Comparison of ENCODE assay signal across 8 cellular contexts in genomic region chr21:38323721-38324591, GRCh38.
DNase-seq lines count a peak whose midpoint lies in the region; FAIRE-seq and TF ChIP-seq lines count a peak whose summit lies in the region.

No MANE protein-coding gene starts in this region.

- FAIRE-seq in GM12892 (lab: Jason Lieb, UNC), result no peak

- intact Hi-C loops in adrenal gland (cut with DNase I), result no loop called here

- H3K4me1 Mint-ChIP-seq in mesothelial cell of epicardium, result peaks cover 15% of the 10 kb centered on the region

- H3K9me3 Mint-ChIP-seq in mesothelial cell of epicardium, result no peaks in the 10 kb centered on the region

- H3K36me3 Mint-ChIP-seq in mesothelial cell of epicardium, result no peaks in the 10 kb centered on the region

- peak overlapping the region; percentile 83 for H3K27ac Mint-ChIP-seq in mesothelial cell of epicardium

- TF ChIP-seq POLR2A in adrenal gland (IDR thresholded peaks at IDR 0.05) (no peak), GM12892 (IDR thresholded peaks at IDR 0.05; ENCODE audit: low read depth, low read length) (no peak)

- DNase-seq in GM04504 (ENCODE audit: low read depth) (peak; percentile 99), NCI-H2029 treated with DMSO at 0.1 percent for 48 hours (lab: John Stamatoyannopoulos, UW) (peak; percentile 94), amniotic epithelial cell (ENCODE audit: low read depth) (peak; percentile 99), mesothelial cell of epicardium (ENCODE audit: low spot score in 2 of 2, unreplicated experiment in 2 of 2) (no peak), adrenal gland (no peak), GM12892 (ENCODE audit: insufficient read length) (no peak), HK-2 (ENCODE audit: unreplicated experiment) (no peak), COLO829 (ENCODE audit: low spot score) (no peak)

- no peaks in the 10 kb centered on the region for H3K27me3 ChIP-seq in adrenal gland

- H3K4me3 ChIP-seq in adrenal gland, result no peak overlapping the region

- H3K27ac ChIP-seq in adrenal gland, result no peak overlapping the region

- H3K27me3 Mint-ChIP-seq in mesothelial cell of epicardium (ENCODE audit: low read depth), result no peaks in the 10 kb centered on the region

- no peaks in the 10 kb centered on the region for H3K4me1 ChIP-seq in adrenal gland (replicated peaks in 1 of 2)

- no peak overlapping the region for H3K4me3 Mint-ChIP-seq in mesothelial cell of epicardium

- WGBS in adrenal gland, 4 donors, result 72 to 87% (median 72%) methylated on average over 6 of the region's 6 CpGs

- H3K36me3 ChIP-seq in adrenal gland (replicated peaks in 1 of 2), result no peaks in the 10 kb centered on the region

- TF ChIP-seq CTCF in mesothelial cell of epicardium (IDR thresholded peaks at IDR 0.05; ENCODE audit: unreplicated experiment) (no peak), adrenal gland (IDR thresholded peaks at IDR 0.05) (no peak)

- no peaks in the 10 kb centered on the region for H3K9me3 ChIP-seq in adrenal gland (replicated peaks in 1 of 3)

Comparison
In these comparisons a context has a peak if more than half of its experiments do, and no peak if none do; other contexts are left out.
1. DNase-seq: peak in GM04504 (single experiment), NCI-H2029 treated with DMSO at 0.1 percent for 48 hours (single experiment) and amniotic epithelial cell (single experiment); none in mesothelial cell of epicardium (0 of 2), adrenal gland (0 of 7), GM12892 (single experiment), HK-2 (single experiment) and COLO829 (single experiment).